ENCODE assay signal across 13 cellular contexts in the genomic region with DNA sequence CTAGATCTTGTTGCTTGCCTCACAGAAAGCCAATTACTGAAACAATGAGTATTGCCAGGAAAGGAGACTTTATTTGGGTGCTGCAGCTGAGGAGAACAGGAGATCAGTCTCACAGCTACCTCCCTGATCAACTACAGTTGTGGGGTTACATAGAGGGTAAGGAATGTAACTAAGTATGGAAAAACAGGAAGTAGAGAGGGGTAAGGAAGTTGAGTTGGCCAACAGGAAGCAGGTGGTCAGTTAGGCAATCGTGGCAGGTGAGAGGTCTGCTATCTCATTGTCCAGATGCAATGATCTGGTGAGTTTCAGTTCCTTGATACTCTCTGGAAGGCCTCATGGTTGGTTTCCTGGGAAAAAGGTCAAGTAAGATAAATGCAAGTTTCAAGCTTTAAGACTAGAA.
A peak's percentile ranks its signal among the peaks of the same experiment; 100 is the strongest.
DNase-seq lines count a peak whose midpoint lies in the region; ATAC-seq and TF ChIP-seq lines count a peak whose summit lies in the region.
"Had no signal": no experiment of that assay in that cellular context is flagged by ENCODE, and none has a peak within 500 bp of the region (broad histone marks: within the 10 kb centered on the region; RNA-seq: fewer than 3 reads in every experiment).

No MANE protein-coding gene starts in this region.

- no peak overlapping the region for H2AFZ ChIP-seq in IMR-90 (replicated peaks; ENCODE audit: low read length, poor library complexity)

- no peaks in the 10 kb centered on the region for H4K20me1 ChIP-seq in IMR-90 (ENCODE audit: insufficient read depth, low read length)

- H3K4ac ChIP-seq in IMR-90 (ENCODE audit: low read depth, low read length), result no peak overlapping the region

- H4K8ac ChIP-seq in IMR-90 (ENCODE audit: low read depth in 2 of 2, low read length in 2 of 2), result no peak overlapping the region

- no peak for TF ChIP-seq CTCF in IMR-90 (conservative IDR thresholded peaks at IDR 0.05; ENCODE audit: low read depth, low read length)
- TF ChIP-seq CTCF in epithelial cell of proximal tubule (conservative IDR thresholded peaks at IDR 0.05; ENCODE audit: low read depth, low read length), result no peak
- TF ChIP-seq CTCF in suprapubic skin (IDR thresholded peaks at IDR 0.05), result no peak

- POLR2A ChIA-PET in IMR-90 (lab: Charles Lee; ENCODE audit: unreplicated experiment), result no interaction called here

- H2AK9ac ChIP-seq in IMR-90 (replicated peaks; ENCODE audit: low read depth, low read length, poor library complexity), result no peak overlapping the region

- intact Hi-C loops in IMR-90 (cut with micrococcal nuclease), result no loop called here
- intact Hi-C loops in sciatic nerve (cut with DNase I), result no loop called here

- H3K36me3 ChIP-seq in IMR-90 (ENCODE audit: control insufficient read depth, insufficient read depth, low read length) (no peaks in the 10 kb centered on the region), suprapubic skin (no peaks in the 10 kb centered on the region)
- H3K36me3 ChIP-seq: breast epithelium had no signal

- no peak overlapping the region for H3K56ac ChIP-seq in IMR-90 (ENCODE audit: extremely low read depth, insufficient read depth, low read length)

- WGBS in IMR-90 (ENCODE audit: extremely low coverage in 2 of 2, insufficient read length in 1 of 2), 2 experiments, result 43% methylated on average over 1 of the region's 1 CpG; no CpG with 5 or more reads in 1 of the 2 experiments
- WGBS in suprapubic skin, result 45% methylated on average over 1 of the region's 1 CpG

- in situ Hi-C loops in IMR-90 (cut with MboI; ENCODE audit: low sequenced_read_pairs), result no loop called here

- no peaks in the 10 kb centered on the region for H3K9me1 ChIP-seq in IMR-90 (ENCODE audit: insufficient read depth, low read length)

- H4K5ac ChIP-seq in IMR-90 (ENCODE audit: low read depth, low read length), result no peak overlapping the region

- TF ChIP-seq POLR2A in IMR-90 (IDR thresholded peaks at IDR 0.05; ENCODE audit: low read depth, low read length), result no peak
- no peak for TF ChIP-seq POLR2A in suprapubic skin (IDR thresholded peaks at IDR 0.05)

- no peak for ATAC-seq in IMR-90 (ENCODE audit: low read depth)
- ATAC-seq in sciatic nerve, result peak; percentile 42
- ATAC-seq in HG03095 (IDR thresholded peaks at IDR 0.05; ENCODE audit: unreplicated experiment), result no peak
- no peak for ATAC-seq in activated T-cell treated with anti-CD3 and anti-CD28 coated beads, Interleukin-2, amount 50 U/mL, for 72 hours (replicated peaks in 1 of 2)

- no peak overlapping the region for H2BK15ac ChIP-seq in IMR-90 (ENCODE audit: low read depth, low read length)

- H3K4me1 Mint-ChIP-seq in activated T-cell treated with anti-CD3 and anti-CD28 coated beads, Interleukin-2, amount 50 U/mL, for 72 hours (ENCODE audit: low read depth), result no peaks in the 10 kb centered on the region
- H3K4me1 Mint-ChIP-seq: activated CD4-positive, alpha-beta T cell treated with anti-CD3 and anti-CD28 coated beads, Interleukin-2, amount 10 ng/mL, durations not matched to agents 24 days and 14 days had no signal

- H3K36me3 Mint-ChIP-seq in activated T-cell treated with anti-CD3 and anti-CD28 coated beads, Interleukin-2, amount 50 U/mL, for 72 hours (ENCODE audit: insufficient read depth in 2 of 2), result peaks cover 0 to 2% of the 10 kb centered on the region in 2 donors

- H2BK5ac ChIP-seq in IMR-90 (ENCODE audit: low read depth, low read length, poor library complexity, severe bottlenecking), result no peak overlapping the region

- H3K27ac Mint-ChIP-seq in activated T-cell treated with anti-CD3 and anti-CD28 coated beads, Interleukin-2, amount 50 U/mL, for 72 hours, result no peak overlapping the region
- H3K27ac Mint-ChIP-seq: activated CD4-positive, alpha-beta T cell treated with anti-CD3 and anti-CD28 coated beads, Interleukin-2, amount 10 ng/mL, durations not matched to agents 24 days and 14 days had no signal

- H3K18ac ChIP-seq in IMR-90 (ENCODE audit: low read depth, low read length), result no peak overlapping the region; the same call in 1 of the 2 replicates

- H3K9me3 ChIP-seq in IMR-90 (ENCODE audit: control insufficient read depth, insufficient read depth, low read length), result peaks cover 5% of the 10 kb centered on the region
- H3K9me3 ChIP-seq in suprapubic skin, result no peaks in the 10 kb centered on the region

- TF ChIP-seq EP300 in suprapubic skin (IDR thresholded peaks at IDR 0.05), result no peak

- no peaks in the 10 kb centered on the region for H3K27me3 Mint-ChIP-seq in activated T-cell treated with anti-CD3 and anti-CD28 coated beads, Interleukin-2, amount 50 U/mL, for 72 hours (ENCODE audit: low read depth)
- H3K27me3 Mint-ChIP-seq: activated CD4-positive, alpha-beta T cell treated with anti-CD3 and anti-CD28 coated beads, Interleukin-2, amount 10 ng/mL, durations not matched to agents 24 days and 14 days had no signal

- H3K23ac ChIP-seq in IMR-90 (ENCODE audit: low read depth, low read length), result no peak overlapping the region

- H3K4me3 ChIP-seq in IMR-90 (ENCODE audit: insufficient read depth, low read depth, low read length) (no peak overlapping the region), epithelial cell of proximal tubule (ENCODE audit: low read depth, low read length) (no peak overlapping the region), suprapubic skin (no peak overlapping the region)
- H3K4me3 ChIP-seq: breast epithelium had no signal

- no peaks in the 10 kb centered on the region for H3K27me3 ChIP-seq in IMR-90 (ENCODE audit: control insufficient read depth, insufficient read depth, low read length)
- H3K27me3 ChIP-seq in suprapubic skin, result no peaks in the 10 kb centered on the region
- H3K27me3 ChIP-seq: breast epithelium had no signal

- DNase-seq in IMR-90 (peak; percentile 13), OCI-M1 (lab: John Stamatoyannopoulos, UW) (peak; percentile 77), epithelial cell of proximal tubule (ENCODE audit: low read depth) (peak; percentile 42), sciatic nerve (ENCODE audit: low spot score) (peak; percentile 58), suprapubic skin (ENCODE audit: low spot score in 2 of 2) (no peak)
- no peak for DNase-seq in activated T-cell treated with anti-CD3 and anti-CD28 coated beads, Interleukin-2, amount 50 U/mL, for 72 hours
- DNase-seq: activated CD4-positive, alpha-beta T cell treated with anti-CD3 and anti-CD28 coated beads, Interleukin-2, amount 10 ng/mL, durations not matched to agents 24 days and 14 days; activated effector memory CD4-positive, alpha-beta T cell treated with Interleukin-2 at 50 U/mL for 16 hours; erythroblast; NCI-H1436 treated with DMSO at 0.1 percent for 48 hours; NCI-H774 had no signal

- H3K14ac ChIP-seq in IMR-90 (replicated peaks; ENCODE audit: low read depth, low read length), result no peak overlapping the region

- H2BK120ac ChIP-seq in IMR-90 (ENCODE audit: low read depth, low read length), result no peak overlapping the region

- H2AK5ac ChIP-seq in IMR-90 (ENCODE audit: low read depth, low read length), result no peak overlapping the region

- BruUV-seq in IMR-90 (replicated peaks; lab: Mats Ljungman, UMichigan), result no TSS peak

- H3K27ac ChIP-seq in IMR-90 (ENCODE audit: insufficient read depth, low read length) (no peak overlapping the region), suprapubic skin (no peak overlapping the region)
- H3K27ac ChIP-seq: breast epithelium had no signal

- no peaks in the 10 kb centered on the region for H3K79me1 ChIP-seq in IMR-90 (ENCODE audit: low read depth in 1 of 2, low read length in 2 of 2)

- H3K4me1 ChIP-seq in IMR-90 (ENCODE audit: control insufficient read depth, insufficient read depth, low read length), result no peaks in the 10 kb centered on the region
- H3K4me1 ChIP-seq in suprapubic skin, result no peaks in the 10 kb centered on the region
- H3K4me1 ChIP-seq: breast epithelium had no signal

- no peak overlapping the region for H3K4me2 ChIP-seq in IMR-90 (ENCODE audit: low read depth, low read length)

- dilution Hi-C loops in IMR-90 (cut with HindIII; ENCODE audit: low sequenced_read_pairs, unreplicated experiment), result no loop called here

- no peak overlapping the region for H4K91ac ChIP-seq in IMR-90 (ENCODE audit: insufficient read depth, low read depth, low read length)

- CTCF ChIA-PET in IMR-90 (lab: Yijun Ruan, JAX), result interaction anchor here (0.5 kb wide), 1 partner anchor 161 kb away, joined by 3 read pairs; no protein-coding TSS in a partner anchor

- H2BK20ac ChIP-seq in IMR-90 (ENCODE audit: low read depth, low read length), result no peak overlapping the region

- no peak for TF ChIP-seq RAD21 in IMR-90 (IDR thresholded peaks at IDR 0.05; ENCODE audit: low read length)

- H3K4me3 Mint-ChIP-seq in activated T-cell treated with anti-CD3 and anti-CD28 coated beads, Interleukin-2, amount 50 U/mL, for 72 hours, result no peak overlapping the region
- H3K4me3 Mint-ChIP-seq: activated CD4-positive, alpha-beta T cell treated with anti-CD3 and anti-CD28 coated beads, Interleukin-2, amount 10 ng/mL, durations not matched to agents 24 days and 14 days had no signal

- peaks cover 0 to 4% of the 10 kb centered on the region in 2 donors for H3K9me3 Mint-ChIP-seq in activated T-cell treated with anti-CD3 and anti-CD28 coated beads, Interleukin-2, amount 50 U/mL, for 72 hours
- H3K9me3 Mint-ChIP-seq: activated CD4-positive, alpha-beta T cell treated with anti-CD3 and anti-CD28 coated beads, Interleukin-2, amount 10 ng/mL, durations not matched to agents 24 days and 14 days had no signal

- no peak overlapping the region for H3K9ac ChIP-seq in IMR-90 (ENCODE audit: low read depth, low read length)

TF ChIP-seq in IMR-90, 13 proteins besides CTCF, POLR2A, EP300 and RAD21 (continues in another document):
- TF ChIP-seq MXI1 (IDR thresholded peaks at IDR 0.05; ENCODE audit: borderline replicate concordance, low read depth, low read length) (no peak), RFX5 (IDR thresholded peaks at IDR 0.05; ENCODE audit: low read depth, low read length) (no peak), NFE2L2 (IDR thresholded peaks at IDR 0.05; ENCODE audit: low read depth, low read length) (no peak), CEBPB (IDR thresholded peaks at IDR 0.05; ENCODE audit: low read depth, low read length) (no peak), BHLHE40 (IDR thresholded peaks at IDR 0.05; ENCODE audit: low read depth, low read length) (no peak)
- TF ChIP-seq, protein P1, sequence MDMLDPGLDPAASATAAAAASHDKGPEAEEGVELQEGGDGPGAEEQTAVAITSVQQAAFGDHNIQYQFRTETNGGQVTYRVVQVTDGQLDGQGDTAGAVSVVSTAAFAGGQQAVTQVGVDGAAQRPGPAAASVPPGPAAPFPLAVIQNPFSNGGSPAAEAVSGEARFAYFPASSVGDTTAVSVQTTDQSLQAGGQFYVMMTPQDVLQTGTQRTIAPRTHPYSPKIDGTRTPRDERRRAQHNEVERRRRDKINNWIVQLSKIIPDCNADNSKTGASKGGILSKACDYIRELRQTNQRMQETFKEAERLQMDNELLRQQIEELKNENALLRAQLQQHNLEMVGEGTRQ (IDR thresholded peaks at IDR 0.05; ENCODE audit: low read depth, low read length), result no peak

Comparison
In these comparisons a context has a peak if more than half of its experiments do, and no peak if none do; other contexts are left out.
1. DNase-seq: peak in IMR-90 (single experiment), OCI-M1 (single experiment), epithelial cell of proximal tubule (single experiment) and sciatic nerve (single experiment); none in suprapubic skin (0 of 2) and activated T-cell treated with anti-CD3 and anti-CD28 coated beads, Interleukin-2, amount 50 U/mL, for 72 hours (0 of 2).